Comparison of ENCODE assay signal across 19 cellular contexts in genomic region chr9:136148766-136149165, GRCh38. TPM values are rescaled to one million over a fixed set of nuclear protein-coding genes. Genes with fewer than 3 reads are reported as not detected.
A peak's percentile ranks its signal among the peaks of the same experiment; 100 is the strongest.
DNase-seq lines count a peak whose midpoint lies in the region; ATAC-seq and TF ChIP-seq lines count a peak whose summit lies in the region.
"Had no signal": no experiment of that assay in that cellular context is flagged by ENCODE, and none has a peak within 500 bp of the region (broad histone marks: within the 10 kb centered on the region; RNA-seq: fewer than 3 reads in every experiment).

No MANE protein-coding gene starts in this region.

- H3K9me3 ChIP-seq in right atrium auricular region (no peaks in the 10 kb centered on the region), SJCRH30 (replicated peaks) (no peaks in the 10 kb centered on the region)
- H3K9me3 ChIP-seq: A549; BLaER1 treated with 17β-estradiol and CSF1 and Interleukin-3, amounts not matched to agents 10 nM and 100 nM; HAP-1 had no signal

- H3K4me3 ChIP-seq in right atrium auricular region: no peak overlapping the region
- H3K4me3 ChIP-seq in SJCRH30: peak overlapping the region; percentile 35; the same call in 1 of the 2 replicates
- H3K4me3 ChIP-seq: A549; BLaER1 treated with 17β-estradiol and CSF1 and Interleukin-3, amounts not matched to agents 10 nM and 100 nM; HAP-1 had no signal

- CTCF ChIA-PET in RWPE1 (lab: Yijun Ruan, JAX): interaction anchor here (0.9 kb wide), 1 partner anchor 11 kb away, joined by 3 read pairs; no protein-coding TSS in a partner anchor

- H3K4me1 ChIP-seq in right atrium auricular region: no peaks in the 10 kb centered on the region
- no peaks in the 10 kb centered on the region; the same call in 1 of the 2 replicates for H3K4me1 ChIP-seq in SJCRH30
- H3K4me1 ChIP-seq: A549, HAP-1 had no signal

- no peak for ATAC-seq in Right ventricle myocardium superior (ENCODE audit: poor library complexity)
- ATAC-seq: A549; CD8-positive, alpha-beta T cell had no signal

- DNase-seq in Right ventricle myocardium superior (peak; percentile 19), right atrium auricular region (ENCODE audit: low spot score) (no peak), SJCRH30 (no peak), myocyte (ENCODE audit: low read depth) (peak; percentile 20), T-helper 9 cell (no peak), RWPE1 (ENCODE audit: low spot score) (no peak), occipital lobe (lab: John Stamatoyannopoulos, UW) (no peak)
- DNase-seq: Calu3; CD8-positive, alpha-beta T cell; DMS79 treated with DMSO at 0.1 percent for 48 hours; GF-D8; IMR-90 had no signal

- intact Hi-C loops in Right ventricle myocardium superior (cut with DNase I): no loop called here

- POLR2A ChIA-PET in RWPE1 (lab: Yijun Ruan, JAX; ENCODE audit: low non-redundant PET): no interaction called here

- H3K36me3 ChIP-seq in right atrium auricular region (no peaks in the 10 kb centered on the region), SJCRH30 (no peaks in the 10 kb centered on the region)
- H3K36me3 ChIP-seq: BLaER1 treated with 17β-estradiol and CSF1 and Interleukin-3, amounts not matched to agents 10 nM and 100 nM; HAP-1 had no signal

- H3K27ac ChIP-seq in right atrium auricular region: no peak overlapping the region
- H3K27ac ChIP-seq in SJCRH30: no peak overlapping the region
- no peak overlapping the region for H3K27ac ChIP-seq in RWPE1
- H3K27ac ChIP-seq: 22Rv1; A549; BLaER1 treated with 17β-estradiol and CSF1 and Interleukin-3, amounts not matched to agents 10 nM and 100 nM; HL-60 had no signal

- TF ChIP-seq CTCF in right atrium auricular region (IDR thresholded peaks at IDR 0.05) (no peak), RWPE1 (conservative IDR thresholded peaks at IDR 0.05; ENCODE audit: low read depth) (no peak)

- H3K27me3 ChIP-seq in right atrium auricular region (no peaks in the 10 kb centered on the region), SJCRH30 (peaks cover 21% of the 10 kb centered on the region)
- H3K27me3 ChIP-seq: BLaER1 treated with 17β-estradiol and CSF1 and Interleukin-3, amounts not matched to agents 10 nM and 100 nM had no signal

RNA-seq across cellular contexts. Expression of gene TMEM250, which starts 30.1 kb away (rescaled TPM):
- 16.4 TPM for total RNA-seq in Right ventricle myocardium superior
- 10 to 100 TPM; 20.3 to 29.3 TPM for total RNA-seq in right atrium auricular region
- total RNA-seq in SJCRH30 (2014; rRNA removed; shearing (Covaris generic)): 31.8 and 34.0 TPM in 2 replicates
- total RNA-seq in myocyte: 38.9 and 41.5 TPM in 2 replicates
- 38.7 TPM for polyA plus RNA-seq in myocyte (2012)
- 26.4 TPM for total RNA-seq in occipital lobe

RNA-seq across cellular contexts. Expression of gene NACC2, which starts 53.7 kb away (rescaled TPM):
- 30.8 TPM for total RNA-seq in Right ventricle myocardium superior
- 10 to 100 TPM; 49.1 to 55.5 TPM for total RNA-seq in right atrium auricular region
- 3.6 and 4.4 TPM in 2 replicates for total RNA-seq in SJCRH30 (2014; rRNA removed; shearing (Covaris generic))
- 22.8 and 31.6 TPM in 2 replicates for total RNA-seq in myocyte
- polyA plus RNA-seq in myocyte (2012): 16.2 TPM
- total RNA-seq in occipital lobe: 5.9 TPM

RNA-seq across cellular contexts. Expression of gene LHX3, which starts 56.2 kb away (rescaled TPM):
- total RNA-seq in Right ventricle myocardium superior (not detected), right atrium auricular region (under 1 TPM in 1 of 2 donors, not detected in 1; 0.16 TPM), myocyte (not detected in 2 replicates), occipital lobe (not detected)
- total RNA-seq in SJCRH30 (2014; rRNA removed; shearing (Covaris generic)): not detected in 2 replicates
- polyA plus RNA-seq in myocyte (2012): not detected
- total RNA-seq: Calu3, H4, HT1080, IMR-90 had no signal
- polyA plus RNA-seq: IMR-90 had no signal

Comparison
In these comparisons a context has a peak if more than half of its experiments do, and no peak if none do; other contexts are left out.
1. DNase-seq: peak in Right ventricle myocardium superior (single experiment) and myocyte (single experiment); none in right atrium auricular region (single experiment), SJCRH30 (0 of 2), T-helper 9 cell (single experiment), RWPE1 (single experiment) and occipital lobe (single experiment).